In genomic region chr7:80070391-80070790, GRCh38 we compare ENCODE assay signal across 17 cellular contexts.
"Had no signal": no experiment of that assay in that cellular context is flagged by ENCODE, and none has a peak within 500 bp of the region (broad histone marks: within the 10 kb centered on the region; RNA-seq: fewer than 3 reads in every experiment).

No MANE protein-coding gene starts in this region.

- H3K4me1 Mint-ChIP-seq: activated naive CD8-positive, alpha-beta T cell treated with anti-CD3 and anti-CD28 coated beads for 36 hours; naive B cell; T-cell had no signal

- H3K4me3 ChIP-seq: SK-N-MC had no signal

- H3K36me3 ChIP-seq: brain microvascular endothelial cell had no signal

- H3K27me3 ChIP-seq: brain microvascular endothelial cell had no signal

- DNase-seq: activated CD4-positive, alpha-beta T cell treated with anti-CD3 and anti-CD28 coated beads, Interleukin-2, amount 50 U/mL, for 1 hour; activated CD8-positive, alpha-beta memory T cell treated with anti-CD3 and anti-CD28 coated beads for 24 hours; activated gamma-delta T cell treated with Interleukin-2 at 50 U/mL for 16 hours; activated naive CD8-positive, alpha-beta T cell treated with anti-CD3 and anti-CD28 coated beads for 36 hours; anterior cingulate cortex; brain microvascular endothelial cell; cerebellar nuclear complex; effector memory CD8-positive, alpha-beta T cell; glutamatergic neuron; naive B cell; posterior cingulate gyrus; right cardiac atrium; T-cell; T-helper 9 cell had no signal

- H3K27me3 Mint-ChIP-seq: activated naive CD8-positive, alpha-beta T cell treated with anti-CD3 and anti-CD28 coated beads for 36 hours; dendritic cell treated with granulocyte-macrophage colony-stimulating factor and Interleukin-4, amounts not matched to agents 40 ng/mL and 50 ng/mL, for 4 days; effector memory CD8-positive, alpha-beta T cell; naive B cell; stimulated activated naive CD8-positive, alpha-beta T cell treated with anti-CD3 and anti-CD28 coated beads, Interleukin-15, Interleukin-2, amounts not matched to agents 100 ng/mL and 50 ng/mL, for 24 hours; T-cell had no signal

- H3K36me3 Mint-ChIP-seq: naive B cell, T-cell had no signal

- H3K4me3 Mint-ChIP-seq: activated naive CD8-positive, alpha-beta T cell treated with anti-CD3 and anti-CD28 coated beads for 36 hours; dendritic cell treated with granulocyte-macrophage colony-stimulating factor and Interleukin-4, amounts not matched to agents 40 ng/mL and 50 ng/mL, for 4 days; effector memory CD8-positive, alpha-beta T cell; naive B cell; stimulated activated naive CD8-positive, alpha-beta T cell treated with anti-CD3 and anti-CD28 coated beads, Interleukin-15, Interleukin-2, amounts not matched to agents 100 ng/mL and 50 ng/mL, for 24 hours; T-cell had no signal

- H3K27ac Mint-ChIP-seq: activated naive CD8-positive, alpha-beta T cell treated with anti-CD3 and anti-CD28 coated beads for 36 hours; dendritic cell treated with granulocyte-macrophage colony-stimulating factor and Interleukin-4, amounts not matched to agents 40 ng/mL and 50 ng/mL, for 4 days; effector memory CD8-positive, alpha-beta T cell; naive B cell; stimulated activated naive CD8-positive, alpha-beta T cell treated with anti-CD3 and anti-CD28 coated beads, Interleukin-15, Interleukin-2, amounts not matched to agents 100 ng/mL and 50 ng/mL, for 24 hours; T-cell had no signal
